22 cellular contexts compared by ENCODE assay signal in genomic region chr3:46668591-46668990, GRCh38. TPM values are rescaled to one million over a fixed set of nuclear protein-coding genes. Genes with fewer than 3 reads are reported as not detected.
DNase-seq lines count a peak whose midpoint lies in the region; ATAC-seq and TF ChIP-seq lines count a peak whose summit lies in the region.
"Had no signal": no experiment of that assay in that cellular context is flagged by ENCODE, and none has a peak within 500 bp of the region (broad histone marks: within the 10 kb centered on the region; RNA-seq: fewer than 3 reads in every experiment).

No MANE protein-coding gene starts in this region.

- intact Hi-C loops in HCT116 (cut with micrococcal nuclease) (no loop called here), left ventricle myocardium superior (cut with micrococcal nuclease) (no loop called here), sigmoid colon (cut with DNase I) (no loop called here)

- H3K9me3 ChIP-seq in HCT116 (ENCODE audit: control insufficient read depth in 1 of 2, insufficient read depth in 1 of 2, low read depth in 1 of 2, low read length in 2 of 2) = no peaks in the 10 kb centered on the region
- H3K9me3 ChIP-seq in sigmoid colon = no peaks in the 10 kb centered on the region
- H3K9me3 ChIP-seq: pancreas had no signal

- no peaks in the 10 kb centered on the region for H3K4me1 Mint-ChIP-seq in activated T-cell treated with anti-CD3 and anti-CD28 coated beads, Interleukin-2, amount 50 U/mL, for 4 hours (ENCODE audit: low read depth)

- no TSS peak for BruUV-seq in HCT116 (replicated peaks; lab: Mats Ljungman, UMichigan)

- H3K4me2 ChIP-seq in HCT116 (ENCODE audit: low read length) = no peak overlapping the region

- H3K9ac ChIP-seq in HCT116 (ENCODE audit: low read length) = no peak overlapping the region

- no peak for TF ChIP-seq CTCF in HCT116 (IDR thresholded peaks at IDR 0.05 in 2 of 3, conservative IDR thresholded peaks at IDR 0.05 in 1 of 3; ENCODE audit: borderline replicate concordance in 1 of 3, insufficient read depth in 1 of 3, low read depth in 2 of 3, low read length in 2 of 3)
- no peak for TF ChIP-seq CTCF in sigmoid colon (IDR thresholded peaks at IDR 0.05)

- WGBS in sigmoid colon, 2 donors = 64 to 88% methylated on average over 2 of the region's 2 CpGs

- TF ChIP-seq RAD21 in HCT116 (IDR thresholded peaks at IDR 0.05; ENCODE audit: low read depth) = no peak

- TF ChIP-seq EP300 in sigmoid colon (IDR thresholded peaks at IDR 0.05) = no peak

- H4K20me1 ChIP-seq in HCT116 (ENCODE audit: insufficient read depth) = no peaks in the 10 kb centered on the region

- H3K27me3 Mint-ChIP-seq in activated T-cell treated with anti-CD3 and anti-CD28 coated beads, Interleukin-2, amount 50 U/mL, for 4 hours (ENCODE audit: low read depth) = peaks cover 2% of the 10 kb centered on the region

- H2AFZ ChIP-seq in HCT116 (ENCODE audit: low read depth, low read length, poor library complexity, severe bottlenecking) = no peak overlapping the region

- CTCF ChIA-PET in HCT116 (lab: Charles Lee) = no interaction called here

- RAD21 ChIA-PET in HCT116 (lab: Charles Lee; ENCODE audit: low non-redundant PET in 1 of 2, low total read pairs in 2 of 2, uncharacterized antibody in 2 of 2, unreplicated experiment in 2 of 2) = no interaction called here

- no peaks in the 10 kb centered on the region for H3K79me2 ChIP-seq in HCT116 (ENCODE audit: insufficient read depth, low read length)

- no peaks in the 10 kb centered on the region for H3K36me3 Mint-ChIP-seq in activated T-cell treated with anti-CD3 and anti-CD28 coated beads, Interleukin-2, amount 50 U/mL, for 4 hours (ENCODE audit: insufficient read depth)

- no peaks in the 10 kb centered on the region for H3K9me2 ChIP-seq in HCT116 (ENCODE audit: insufficient read depth)

- H3K27me3 ChIP-seq in HCT116 (ENCODE audit: insufficient read depth, low read length) (no peaks in the 10 kb centered on the region), sigmoid colon (no peaks in the 10 kb centered on the region)
- H3K27me3 ChIP-seq: pancreas had no signal

- no peak for ATAC-seq in activated T-cell treated with anti-CD3 and anti-CD28 coated beads, Interleukin-2, amount 50 U/mL, for 4 hours
- ATAC-seq in HCT116 = no peak
- no peak for ATAC-seq in left ventricle myocardium superior
- no peak for ATAC-seq in HG03378 (IDR thresholded peaks at IDR 0.05; ENCODE audit: unreplicated experiment)
- ATAC-seq: GM12878, pancreas had no signal

- H3K27ac ChIP-seq in HCT116 (ENCODE audit: low read depth, low read length) (no peak overlapping the region), sigmoid colon (no peak overlapping the region)
- H3K27ac ChIP-seq: pancreas, skin epidermis had no signal

- no peak overlapping the region for H3K4me3 Mint-ChIP-seq in activated T-cell treated with anti-CD3 and anti-CD28 coated beads, Interleukin-2, amount 50 U/mL, for 4 hours
- H3K4me3 Mint-ChIP-seq: T-helper 1 cell treated with Interleukin-12 subunit alpha and Interleukin-12 subunit beta and Interleukin-4 antibody, amounts not matched to agents 30 μg/mL and 1 μg/mL, for 36 hours had no signal

- TF ChIP-seq POLR2A in HCT116 (IDR thresholded peaks at IDR 0.05; ENCODE audit: borderline replicate concordance, extremely low read depth, insufficient read depth, insufficient read length) (no peak), sigmoid colon (IDR thresholded peaks at IDR 0.05) (no peak)

- H3K4me1 ChIP-seq in HCT116 (ENCODE audit: control insufficient read depth in 1 of 2, insufficient read depth in 2 of 2, low read length in 2 of 2) (no peaks in the 10 kb centered on the region), sigmoid colon (peaks cover 0 to 16% (median 9%) of the 10 kb centered on the region in 4 donors)

- DNase-seq in activated T-cell treated with anti-CD3 and anti-CD28 coated beads, Interleukin-2, amount 50 U/mL, for 4 hours = peak; percentile 1
- no peak for DNase-seq in activated T-cell treated with anti-CD3 and anti-CD28 coated beads for 4 hours
- DNase-seq in HCT116 (ENCODE audit: low read depth, low spot score) = no peak
- peak; percentile 23 for DNase-seq in left ventricle myocardium superior
- peak; percentile 44 for DNase-seq in sigmoid colon
- no peak for DNase-seq in HT-29 (ENCODE audit: low spot score)
- no peak for DNase-seq in HPDE6-E6E7 (ENCODE audit: extremely low spot score)
- DNase-seq: activated CD4-positive, alpha-beta T cell treated with anti-CD3 and anti-CD28 coated beads, Interleukin-2, amount 50 U/mL, for 4 hours; amniotic stem cell; caudate nucleus; DMS153; effector CD4-positive, alpha-beta T cell; NCI-H1436 treated with DMSO at 0.1 percent for 48 hours; NCI-H2171 treated with DMSO at 0.1 percent for 48 hours; stimulated activated CD4-positive, alpha-beta T cell treated with anti-CD3 and anti-CD28 coated beads, Interleukin-4, amount 100 ng/mL, for 1 hour had no signal

- no peak overlapping the region for H3K4me3 ChIP-seq in HCT116 (replicated peaks in 1 of 2; ENCODE audit: low read depth in 1 of 2, low read length in 2 of 2)
- H3K4me3 ChIP-seq in sigmoid colon = no peak overlapping the region
- H3K4me3 ChIP-seq: GM12878, pancreas, skin epidermis had no signal

- no peaks in the 10 kb centered on the region for H3K9me3 Mint-ChIP-seq in activated T-cell treated with anti-CD3 and anti-CD28 coated beads, Interleukin-2, amount 50 U/mL, for 4 hours
- H3K9me3 Mint-ChIP-seq: T-helper 1 cell treated with Interleukin-12 subunit alpha and Interleukin-12 subunit beta and Interleukin-4 antibody, amounts not matched to agents 30 μg/mL and 1 μg/mL, for 36 hours had no signal

- POLR2A ChIA-PET in HCT116 (lab: Charles Lee) = no interaction called here

- H3K36me3 ChIP-seq in HCT116 (ENCODE audit: control insufficient read depth in 1 of 2, insufficient read depth in 2 of 2, low read length in 2 of 2) (no peaks in the 10 kb centered on the region), sigmoid colon (no peaks in the 10 kb centered on the region)

TF ChIP-seq in HCT116, 20 proteins besides CTCF, POLR2A, EP300 and RAD21:
- TF ChIP-seq SRF (IDR thresholded peaks at IDR 0.05; ENCODE audit: low read depth) = no peak
- TF ChIP-seq EZH2phosphoT487 (IDR thresholded peaks at IDR 0.05; ENCODE audit: borderline replicate concordance) = no peak
- no peak for TF ChIP-seq ELF1 (IDR thresholded peaks at IDR 0.05; ENCODE audit: borderline replicate concordance, low read depth)
- TF ChIP-seq SP1 (IDR thresholded peaks at IDR 0.05; ENCODE audit: low read depth) = no peak
- TF ChIP-seq MAX (IDR thresholded peaks at IDR 0.05) = no peak
- peak; percentile 36 for TF ChIP-seq POLR2AphosphoS5 (IDR thresholded peaks at IDR 0.05; ENCODE audit: low read depth, low read length)
- no peak for TF ChIP-seq CEBPB (IDR thresholded peaks at IDR 0.05; ENCODE audit: low read depth)

RNA-seq across cellular contexts. Expression of gene ALS2CL, which starts 24.9 kb away (rescaled TPM):
- total RNA-seq in activated T-cell treated with anti-CD3 and anti-CD28 coated beads, Interleukin-2, amount 50 U/mL, for 4 hours = 1 to 10 TPM; 1.3 to 1.5 (median 1.4) TPM
- total RNA-seq in HCT116 (2021; ENCODE audit: unreplicated experiment) = 16.4 TPM
- polyA plus RNA-seq in HCT116 (2012) = 20.6 and 24.1 TPM in 2 replicates
- 33.1 TPM for total RNA-seq in left ventricle myocardium superior
- total RNA-seq in sigmoid colon = 10 to 100 TPM in 1 of 4 donors, 1 to 10 TPM in 3; 3.9 to 10.5 (median 4.3) TPM
- polyA plus RNA-seq in sigmoid colon = 10 to 100 TPM in 1 of 3 donors, 1 to 10 TPM in 2; 5.4 to 35.0 (median 6.0) TPM
- total RNA-seq in HT-29 (2014; rRNA removed; shearing (Covaris generic)) = 13.2 and 14.9 TPM in 2 replicates

RNA-seq across cellular contexts. Expression of gene TMIE, which starts 32.6 kb away (rescaled TPM):
- total RNA-seq in activated T-cell treated with anti-CD3 and anti-CD28 coated beads, Interleukin-2, amount 50 U/mL, for 4 hours = under 1 TPM; 0.16 to 0.71 (median 0.40) TPM
- total RNA-seq in HCT116 (2021; ENCODE audit: unreplicated experiment) (0.74 TPM), left ventricle myocardium superior (0.74 TPM), sigmoid colon (1 to 10 TPM in 2 of 4 donors, under 1 TPM in 1, not detected in 1; 0.81 to 1.8 (median 1.8) TPM)
- polyA plus RNA-seq in HCT116 (2012) = 0.90 and 1.1 TPM in 2 replicates
- polyA plus RNA-seq in sigmoid colon = under 1 TPM in 1 of 3 donors, not detected in 2; 0.63 TPM
- 0.16 and 0.18 TPM in 2 replicates for total RNA-seq in HT-29 (2014; rRNA removed; shearing (Covaris generic))
- total RNA-seq: GM12878, H4 had no signal
- polyA plus RNA-seq: GM12878 had no signal

RNA-seq across cellular contexts. Expression of gene PRSS50, which starts 49.1 kb away (rescaled TPM):
- not detected for total RNA-seq in activated T-cell treated with anti-CD3 and anti-CD28 coated beads, Interleukin-2, amount 50 U/mL, for 4 hours
- total RNA-seq in HCT116 (2021; ENCODE audit: unreplicated experiment) (not detected), left ventricle myocardium superior (0.10 TPM), sigmoid colon (1 to 10 TPM in 1 of 4 donors, under 1 TPM in 2, not detected in 1; 0.16 to 1.1 (median 0.81) TPM)
- polyA plus RNA-seq in HCT116 (2012) = not detected in 2 replicates
- under 1 TPM in 1 of 3 donors, not detected in 2; 0.03 TPM for polyA plus RNA-seq in sigmoid colon
- total RNA-seq in HT-29 (2014; rRNA removed; shearing (Covaris generic)) = not detected in 2 replicates
- total RNA-seq: GM12878, H4, MCF 10A had no signal

RNA-seq across cellular contexts. Expression of gene FAM240A, which starts 56.3 kb away (rescaled TPM):
- total RNA-seq in activated T-cell treated with anti-CD3 and anti-CD28 coated beads, Interleukin-2, amount 50 U/mL, for 4 hours = not detected
- total RNA-seq in HCT116 (2021; ENCODE audit: unreplicated experiment) = not detected
- polyA plus RNA-seq in HCT116 (2012) = not detected in 2 replicates
- not detected for total RNA-seq in left ventricle myocardium superior
- total RNA-seq in sigmoid colon = not detected
- not detected for polyA plus RNA-seq in sigmoid colon
- total RNA-seq in HT-29 (2014; rRNA removed; shearing (Covaris generic)) = not detected in 2 replicates
- total RNA-seq: GM12878, H4, MCF 10A, pancreas had no signal
- polyA plus RNA-seq: GM12878, pancreas had no signal

Comparison
In these comparisons a context has a peak if more than half of its experiments do, and no peak if none do; other contexts are left out.
1. DNase-seq: peak in activated T-cell treated with anti-CD3 and anti-CD28 coated beads, Interleukin-2, amount 50 U/mL, for 4 hours (single experiment), left ventricle myocardium superior (single experiment) and sigmoid colon (single experiment); none in activated T-cell treated with anti-CD3 and anti-CD28 coated beads for 4 hours (single experiment), HCT116 (single experiment), HT-29 (single experiment) and HPDE6-E6E7 (single experiment).